In genomic region chr17:45131294-45131615, GRCh38 we compare ENCODE assay signal across 9 cellular contexts. TPM values are rescaled to one million over a fixed set of nuclear protein-coding genes. Genes with fewer than 3 reads are reported as not detected.
DNase-seq lines count a peak whose midpoint lies in the region; ATAC-seq, FAIRE-seq and TF ChIP-seq lines count a peak whose summit lies in the region.
"Had no signal": no experiment of that assay in that cellular context is flagged by ENCODE, and none has a peak within 500 bp of the region (broad histone marks: within the 10 kb centered on the region; RNA-seq: fewer than 3 reads in every experiment).

No MANE protein-coding gene starts in this region.

- peaks cover 9% of the 10 kb centered on the region for H3K4me1 Mint-ChIP-seq in T-helper 17 cell

- DNase-seq in GM12891 (ENCODE audit: insufficient read length, low spot score) (no peak), T-helper 17 cell (no peak), fibroblast of mammary gland (ENCODE audit: low read depth) (no peak), sigmoid colon (no peak), EL (no peak), NCI-H1417 treated with DMSO at 0.1 percent for 48 hours (lab: John Stamatoyannopoulos, UW) (no peak), hepatic stellate cell (ENCODE audit: low spot score) (no peak), G401 (ENCODE audit: low spot score) (no peak)
- DNase-seq: NCI-H226 had no signal

- ATAC-seq in T-helper 17 cell = no peak

- H3K27me3 Mint-ChIP-seq in T-helper 17 cell = no peaks in the 10 kb centered on the region

- H3K4me3 ChIP-seq in fibroblast of mammary gland (ENCODE audit: control insufficient read depth, low read depth, low read length) = peak overlapping the region; percentile 70
- peak overlapping the region; percentile 80 to 99 (median 84) for H3K4me3 ChIP-seq in sigmoid colon

- H3K27ac Mint-ChIP-seq in T-helper 17 cell = peak overlapping the region; percentile 54

- no peak for TF ChIP-seq EP300 in sigmoid colon (IDR thresholded peaks at IDR 0.05)

- no peaks in the 10 kb centered on the region for H3K27me3 ChIP-seq in sigmoid colon

- peak; percentile 28 for FAIRE-seq in GM12891 (lab: Jason Lieb, UNC)

- in situ Hi-C loops in G401 (cut with HindIII; ENCODE audit: low sequenced_read_pairs) = no loop called here

- peak overlapping the region; percentile 97 to 100 (median 100) for H3K27ac ChIP-seq in sigmoid colon

- H3K4me3 Mint-ChIP-seq in T-helper 17 cell = peak overlapping the region; percentile 90

- peaks cover 0 to 67% (median 58%) of the 10 kb centered on the region in 4 donors for H3K4me1 ChIP-seq in sigmoid colon

- H3K36me3 ChIP-seq in sigmoid colon = no peaks in the 10 kb centered on the region

- 67 to 82% methylated on average over 9 of the region's 9 CpGs for WGBS in sigmoid colon, 2 donors

- H3K36me3 Mint-ChIP-seq in T-helper 17 cell (ENCODE audit: low read depth) = no peaks in the 10 kb centered on the region

- H3K9me3 ChIP-seq in T-helper 17 cell (ENCODE audit: control insufficient read depth, low read length, poor library complexity, severe bottlenecking) (no peaks in the 10 kb centered on the region), sigmoid colon (no peaks in the 10 kb centered on the region)

- TF ChIP-seq POLR2A in GM12891 (IDR thresholded peaks at IDR 0.05; ENCODE audit: low read depth, low read length) (no peak), sigmoid colon (IDR thresholded peaks at IDR 0.05) (no peak)

- TF ChIP-seq CTCF in fibroblast of mammary gland (conservative IDR thresholded peaks at IDR 0.05; ENCODE audit: control insufficient read depth, insufficient read depth, low read depth, low read length) (no peak), sigmoid colon (IDR thresholded peaks at IDR 0.05) (no peak)

- intact Hi-C loops in sigmoid colon (cut with DNase I) = loop anchor here (2.0 to 5.0 kb wide), 3 partner anchors 32 to 209 kb away; no protein-coding TSS in a partner anchor

TF ChIP-seq in GM12891, 5 proteins besides CTCF, POLR2A, EP300 and RAD21:
- TF ChIP-seq PAX5 (IDR thresholded peaks at IDR 0.05; ENCODE audit: insufficient read depth, low read length, severe bottlenecking) = no peak
- no peak for TF ChIP-seq SPI1 (IDR thresholded peaks at IDR 0.05; ENCODE audit: low read depth, low read length)
- TF ChIP-seq POLR2AphosphoS5 (IDR thresholded peaks at IDR 0.05; ENCODE audit: low read depth, low read length) = no peak
- TF ChIP-seq POU2F2 (IDR thresholded peaks at IDR 0.05; ENCODE audit: low read depth, low read length) = no peak
- no peak for TF ChIP-seq TAF1 (IDR thresholded peaks at IDR 0.05; ENCODE audit: low read depth, low read length)

RNA-seq across cellular contexts. Expression of gene PLCD3, which starts 1.1 kb away (rescaled TPM):
- 0.53 TPM for polyA plus RNA-seq in GM12891 (2012; ENCODE audit: low read depth, missing spikeins)
- total RNA-seq in T-helper 17 cell = 1 to 10 TPM; 3.7 to 5.0 TPM
- 10 to 100 TPM; 27.4 to 45.7 (median 33.9) TPM for total RNA-seq in sigmoid colon
- 100 to 1,000 TPM; 114 to 274 (median 137) TPM for polyA plus RNA-seq in sigmoid colon
- 29.2 and 86.2 TPM in 2 replicates for total RNA-seq in G401 (2014; rRNA removed; shearing (Covaris generic))

RNA-seq across cellular contexts. Expression of gene ACBD4, which starts 4.2 kb away (rescaled TPM):
- 8.1 TPM for polyA plus RNA-seq in GM12891 (2012; ENCODE audit: low read depth, missing spikeins)
- total RNA-seq in T-helper 17 cell (10 to 100 TPM; 13.6 to 18.9 TPM), sigmoid colon (10 to 100 TPM; 20.0 to 24.9 (median 21.9) TPM)
- 10 to 100 TPM; 13.2 to 36.5 (median 20.1) TPM for polyA plus RNA-seq in sigmoid colon
- total RNA-seq in G401 (2014; rRNA removed; shearing (Covaris generic)) = 0.49 and 6.1 TPM in 2 replicates

RNA-seq across cellular contexts. Expression of gene HEXIM1, which starts 17.0 kb away (rescaled TPM):
- 21.4 TPM for polyA plus RNA-seq in GM12891 (2012; ENCODE audit: low read depth, missing spikeins)
- total RNA-seq in T-helper 17 cell = 10 to 100 TPM; 52.4 to 71.8 TPM
- total RNA-seq in sigmoid colon = 10 to 100 TPM; 41.0 to 60.9 (median 49.4) TPM
- 10 to 100 TPM; 21.6 to 38.8 (median 24.7) TPM for polyA plus RNA-seq in sigmoid colon
- 24.1 and 26.3 TPM in 2 replicates for total RNA-seq in G401 (2014; rRNA removed; shearing (Covaris generic))

RNA-seq across cellular contexts. Expression of gene HEXIM2, which starts 30.4 kb away (rescaled TPM):
- polyA plus RNA-seq in GM12891 (2012; ENCODE audit: low read depth, missing spikeins) = 8.7 TPM
- total RNA-seq in T-helper 17 cell = 10 to 100 TPM in 1 of 2 donors, 1 to 10 TPM in 1; 1.5 to 12.3 TPM
- 10 to 100 TPM in 2 of 4 donors, 1 to 10 TPM in 2; 7.5 to 14.7 (median 11.2) TPM for total RNA-seq in sigmoid colon
- polyA plus RNA-seq in sigmoid colon = 1 to 10 TPM; 1.8 to 7.8 (median 6.6) TPM
- 16.6 and 18.8 TPM in 2 replicates for total RNA-seq in G401 (2014; rRNA removed; shearing (Covaris generic))
